ENCODE assay signal across 12 cellular contexts in the genomic region with DNA sequence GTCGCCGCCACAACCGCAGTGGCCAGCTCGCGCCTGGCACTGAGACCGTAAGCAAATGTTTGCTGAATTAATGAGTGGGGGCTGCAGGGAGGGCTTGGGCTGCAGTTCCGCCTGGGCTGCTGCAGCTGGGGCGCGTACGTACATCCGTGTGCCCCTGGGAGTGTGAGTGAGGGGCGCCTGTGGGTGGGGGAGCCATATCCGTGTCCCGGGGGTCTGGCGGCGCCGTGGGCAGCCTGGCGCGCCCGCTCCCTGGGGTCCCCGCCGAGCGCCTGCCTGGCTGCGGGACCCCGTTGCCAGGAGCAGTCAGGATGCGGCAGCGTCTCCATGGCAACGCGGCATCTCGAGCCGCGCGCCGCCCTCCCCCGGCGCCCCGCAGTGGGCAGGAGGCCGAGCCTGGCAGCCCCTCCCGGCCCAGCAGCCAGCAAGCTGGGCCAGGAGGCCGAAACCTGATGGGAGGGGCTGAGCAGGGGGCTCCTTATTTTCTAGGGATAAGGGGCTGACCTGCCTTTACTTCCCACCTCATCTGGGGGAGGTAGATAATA. TPM values are rescaled to one million over a fixed set of nuclear protein-coding genes. Genes with fewer than 3 reads are reported as not detected.
DNase-seq lines count a peak whose midpoint lies in the region; ATAC-seq, FAIRE-seq and TF ChIP-seq lines count a peak whose summit lies in the region.
"Had no signal": no experiment of that assay in that cellular context is flagged by ENCODE, and none has a peak within 500 bp of the region (broad histone marks: within the 10 kb centered on the region; RNA-seq: fewer than 3 reads in every experiment).

No MANE protein-coding gene starts in this region.

- H3K9me3 Mint-ChIP-seq in activated T-helper 1 cell treated with anti-CD3 and anti-CD28 coated beads, Interleukin-12 subunit alpha, Interleukin-12 subunit beta, Interleukin-2, Interleukin-4 antibody, amounts not matched to agents 30 ng/mL and 10 ng/mL and 1 ng/mL, durations not matched to agents 14 hours and 24 hours and 36 hours, result no peaks in the 10 kb centered on the region

- TF ChIP-seq POLR2A in thyroid gland (IDR thresholded peaks at IDR 0.05) (no peak), adrenal gland (IDR thresholded peaks at IDR 0.05) (no peak)

- DNase-seq in right cardiac atrium (peak; percentile 55 to 90 (median 87)), cardiac septum (ENCODE audit: low spot score) (no peak), GM19238 (ENCODE audit: insufficient read length, low spot score) (no peak), thyroid gland (no peak), adrenal gland (no peak), small intestine (no peak)
- DNase-seq in activated T-helper 1 cell treated with anti-CD3 and anti-CD28 coated beads, Interleukin-12 subunit alpha, Interleukin-12 subunit beta, Interleukin-2, Interleukin-4 antibody, amounts not matched to agents 30 ng/mL and 10 ng/mL and 1 ng/mL, durations not matched to agents 14 hours and 24 hours and 36 hours (ENCODE audit: low spot score), result no peak
- DNase-seq: activated CD4-positive, alpha-beta T cell treated with anti-CD3 and anti-CD28 coated beads, Interleukin-2, amount 50 U/mL, for 48 hours; Calu3; colonic mucosa had no signal

- H3K27ac ChIP-seq in right cardiac atrium (ENCODE audit: low read length) (no peak overlapping the region), thyroid gland (no peak overlapping the region), adrenal gland (no peak overlapping the region), small intestine (ENCODE audit: low read depth in 1 of 2, low read length in 1 of 2) (no peak overlapping the region)
- H3K27ac ChIP-seq: colonic mucosa had no signal

- no peaks in the 10 kb centered on the region for H3K9me3 ChIP-seq in right cardiac atrium (ENCODE audit: control insufficient read depth, low read length)
- H3K9me3 ChIP-seq in iPS-18c (ENCODE audit: control insufficient read depth, insufficient read depth, low read length), result no peaks in the 10 kb centered on the region
- H3K9me3 ChIP-seq in thyroid gland, result no peaks in the 10 kb centered on the region
- H3K9me3 ChIP-seq in adrenal gland (replicated peaks in 1 of 3), result no peaks in the 10 kb centered on the region
- no peaks in the 10 kb centered on the region for H3K9me3 ChIP-seq in small intestine (ENCODE audit: control insufficient read depth, low read depth)
- H3K9me3 ChIP-seq: colonic mucosa had no signal

- peaks cover 50% of the 10 kb centered on the region for H3K27me3 Mint-ChIP-seq in activated T-helper 1 cell treated with anti-CD3 and anti-CD28 coated beads, Interleukin-12 subunit alpha, Interleukin-12 subunit beta, Interleukin-2, Interleukin-4 antibody, amounts not matched to agents 30 ng/mL and 10 ng/mL and 1 ng/mL, durations not matched to agents 14 hours and 24 hours and 36 hours (ENCODE audit: insufficient read depth)

- H3K4me1 Mint-ChIP-seq in activated T-helper 1 cell treated with anti-CD3 and anti-CD28 coated beads, Interleukin-12 subunit alpha, Interleukin-12 subunit beta, Interleukin-2, Interleukin-4 antibody, amounts not matched to agents 30 ng/mL and 10 ng/mL and 1 ng/mL, durations not matched to agents 14 hours and 24 hours and 36 hours (ENCODE audit: low read depth), result peaks cover 14% of the 10 kb centered on the region

- peak overlapping the region; percentile 11 for H3K4me3 Mint-ChIP-seq in activated T-helper 1 cell treated with anti-CD3 and anti-CD28 coated beads, Interleukin-12 subunit alpha, Interleukin-12 subunit beta, Interleukin-2, Interleukin-4 antibody, amounts not matched to agents 30 ng/mL and 10 ng/mL and 1 ng/mL, durations not matched to agents 14 hours and 24 hours and 36 hours

- 8% methylated on average over 40 of the region's 40 CpGs for WGBS in right cardiac atrium
- 7 to 20% methylated on average over 1 to 5 of the region's 40 CpGs for WGBS in thyroid gland, 2 donors
- WGBS in adrenal gland, 4 donors, result 10 to 17% (median 10%) methylated on average over 26 to 40 of the region's 40 CpGs; no CpG with 5 or more reads in 1 of the 4 donors
- 13 to 51% (median 41%) methylated on average over 23 to 40 of the region's 40 CpGs for WGBS in small intestine, 3 donors

- no peak overlapping the region for H3K4me3 ChIP-seq in right cardiac atrium (ENCODE audit: low read length)
- peak overlapping the region; percentile 34; the same call in 1 of the 2 replicates for H3K4me3 ChIP-seq in iPS-18c (ENCODE audit: insufficient read depth, low read depth, low read length)
- no peak overlapping the region for H3K4me3 ChIP-seq in thyroid gland (replicated peaks in 1 of 3)
- H3K4me3 ChIP-seq in adrenal gland, result no peak overlapping the region
- no peak overlapping the region for H3K4me3 ChIP-seq in small intestine (ENCODE audit: low read depth in 1 of 2, low read length in 2 of 2)
- H3K4me3 ChIP-seq: colonic mucosa had no signal

- intact Hi-C loops in right cardiac atrium (cut with DNase I) (loop anchor here in 2 of 4 donors (2.0 to 10.0 kb wide), 3 partner anchors 70 to 350 kb away; no protein-coding TSS in a partner anchor), cardiac septum (cut with DNase I) (loop anchor here (10.0 kb wide), 1 partner anchor 340 kb away; no protein-coding TSS in a partner anchor), thyroid gland (cut with DNase I) (loop anchor here (2.0 to 10.0 kb wide), 3 partner anchors 80 to 340 kb away; no protein-coding TSS in a partner anchor), adrenal gland (cut with DNase I) (loop anchor here (2.0 to 10.0 kb wide), 5 partner anchors 60 to 340 kb away; no protein-coding TSS in a partner anchor)
- intact Hi-C loops in activated T-helper 1 cell treated with anti-CD3 and anti-CD28 coated beads, Interleukin-12 subunit alpha, Interleukin-12 subunit beta, Interleukin-2, Interleukin-4 antibody, amounts not matched to agents 30 ng/mL and 10 ng/mL and 1 ng/mL, durations not matched to agents 14 hours and 24 hours and 36 hours (cut with micrococcal nuclease), result no loop called here

- H3K27me3 ChIP-seq in right cardiac atrium (ENCODE audit: control insufficient read depth, insufficient read depth) (no peaks in the 10 kb centered on the region), thyroid gland (no peaks in the 10 kb centered on the region), adrenal gland (peaks cover 8% of the 10 kb centered on the region), small intestine (ENCODE audit: control insufficient read depth in 2 of 2, insufficient read depth in 2 of 2, low read length in 2 of 2) (peaks cover 0 to 17% of the 10 kb centered on the region in 2 donors)

- H3K36me3 ChIP-seq in thyroid gland (no peaks in the 10 kb centered on the region), adrenal gland (replicated peaks in 1 of 2) (no peaks in the 10 kb centered on the region), small intestine (ENCODE audit: control insufficient read depth in 2 of 2, insufficient read depth in 2 of 2, low read length in 2 of 2) (no peaks in the 10 kb centered on the region)
- H3K36me3 ChIP-seq: colonic mucosa had no signal

- no peaks in the 10 kb centered on the region for H3K36me3 Mint-ChIP-seq in activated T-helper 1 cell treated with anti-CD3 and anti-CD28 coated beads, Interleukin-12 subunit alpha, Interleukin-12 subunit beta, Interleukin-2, Interleukin-4 antibody, amounts not matched to agents 30 ng/mL and 10 ng/mL and 1 ng/mL, durations not matched to agents 14 hours and 24 hours and 36 hours (ENCODE audit: low read depth)

- TF ChIP-seq CTCF in thyroid gland (IDR thresholded peaks at IDR 0.05) (no peak), adrenal gland (IDR thresholded peaks at IDR 0.05) (no peak)

- peaks cover 5% of the 10 kb centered on the region for H3K4me1 ChIP-seq in right cardiac atrium (ENCODE audit: control insufficient read depth, insufficient read depth, low read length)
- peaks cover 0 to 3% of the 10 kb centered on the region in 2 donors for H3K4me1 ChIP-seq in thyroid gland
- H3K4me1 ChIP-seq in adrenal gland (replicated peaks in 1 of 2), result peaks cover 5 to 16% of the 10 kb centered on the region in 2 donors
- no peaks in the 10 kb centered on the region for H3K4me1 ChIP-seq in small intestine (ENCODE audit: control insufficient read depth in 2 of 2, insufficient read depth in 1 of 2, low read depth in 1 of 2, low read length in 1 of 2)
- H3K4me1 ChIP-seq: colonic mucosa had no signal

- no peak for FAIRE-seq in small intestine (lab: Jason Lieb, UNC)

- no peak overlapping the region for H3K27ac Mint-ChIP-seq in activated T-helper 1 cell treated with anti-CD3 and anti-CD28 coated beads, Interleukin-12 subunit alpha, Interleukin-12 subunit beta, Interleukin-2, Interleukin-4 antibody, amounts not matched to agents 30 ng/mL and 10 ng/mL and 1 ng/mL, durations not matched to agents 14 hours and 24 hours and 36 hours
- H3K27ac Mint-ChIP-seq: progenitor cell of endocrine pancreas had no signal

- no peak for ATAC-seq in right cardiac atrium

RNA-seq across cellular contexts. Expression of a gene that starts 31.3 kb away (rescaled TPM):
- total RNA-seq in right cardiac atrium (under 1 TPM in 2 of 4 donors, not detected in 2; 0.06 to 0.11 TPM), cardiac septum (0.08 TPM), thyroid gland (under 1 TPM in 3 of 4 donors, not detected in 1; 0.11 to 0.67 (median 0.13) TPM), adrenal gland (under 1 TPM in 3 of 8 donors, not detected in 5; 0.11 to 0.46 (median 0.41) TPM)
- polyA plus RNA-seq in right cardiac atrium (0.02 TPM), adrenal gland (under 1 TPM; 0.13 to 0.24 (median 0.15) TPM), small intestine (under 1 TPM in 1 of 3 donors, not detected in 2; 0.12 TPM)
- not detected in 2 replicates for total RNA-seq in activated T-helper 1 cell treated with anti-CD3 and anti-CD28 coated beads, Interleukin-12 subunit alpha, Interleukin-12 subunit beta, Interleukin-2, Interleukin-4 antibody, amounts not matched to agents 30 ng/mL and 10 ng/mL and 1 ng/mL, durations not matched to agents 14 hours and 24 hours and 36 hours
- total RNA-seq: Calu3 had no signal

Comparison
In these comparisons a context has a peak if more than half of its experiments do, and no peak if none do; other contexts are left out.
1. DNase-seq: peak in right cardiac atrium (3 of 3); none in cardiac septum (single experiment), activated T-helper 1 cell treated with anti-CD3 and anti-CD28 coated beads, Interleukin-12 subunit alpha, Interleukin-12 subunit beta, Interleukin-2, Interleukin-4 antibody, amounts not matched to agents 30 ng/mL and 10 ng/mL and 1 ng/mL, durations not matched to agents 14 hours and 24 hours and 36 hours (single experiment), GM19238 (single experiment), thyroid gland (0 of 2), adrenal gland (0 of 7) and small intestine (single experiment).